ENCODE assay signal across 12 cellular contexts in the genomic region with DNA sequence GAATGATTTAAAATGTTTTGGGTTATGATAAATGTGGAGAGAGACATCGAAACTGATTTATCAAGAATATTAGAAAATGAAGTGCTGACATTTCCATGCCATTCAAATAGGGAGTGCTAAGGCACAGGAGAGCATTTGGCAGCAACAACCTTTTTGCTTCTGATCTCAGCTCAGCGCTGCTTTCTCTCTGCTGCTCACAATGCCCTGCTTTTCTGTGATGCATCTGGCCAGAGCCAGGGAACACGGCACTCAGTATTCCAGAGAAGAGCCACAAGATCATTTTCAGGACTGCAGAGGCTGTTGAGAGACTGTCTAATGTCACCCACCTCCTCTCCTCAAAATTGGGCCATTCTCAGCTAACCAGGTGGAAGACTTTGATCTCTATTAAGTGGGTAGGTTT.
"Had no signal": no experiment of that assay in that cellular context is flagged by ENCODE, and none has a peak within 500 bp of the region (broad histone marks: within the 10 kb centered on the region; RNA-seq: fewer than 3 reads in every experiment).

No MANE protein-coding gene starts in this region.

- DNase-seq: effector memory CD4-positive, alpha-beta T cell; gastrocnemius medialis; left colon; left ventricle myocardium superior; natural killer cell; ovary; retina; right lobe of liver; stimulated activated CD4-positive, alpha-beta T cell treated with anti-CD3 and anti-CD28 coated beads, Interleukin-4, amount 100 ng/mL, for 1 hour; stimulated activated CD8-positive, alpha-beta memory T cell treated with anti-CD3 and anti-CD28 coated beads, Interleukin-4, amount 100 ng/mL, for 48 hours; trophoblast cell had no signal

- ATAC-seq: gastrocnemius medialis; left colon; left ventricle myocardium superior; natural killer cell; right lobe of liver; stimulated activated effector memory CD8-positive, alpha-beta T cell treated with anti-CD3 and anti-CD28 coated beads, Interleukin-12 subunit alpha, Interleukin-12 subunit beta, amount 100 ng/mL, for 72 hours had no signal
